In the genomic region with DNA sequence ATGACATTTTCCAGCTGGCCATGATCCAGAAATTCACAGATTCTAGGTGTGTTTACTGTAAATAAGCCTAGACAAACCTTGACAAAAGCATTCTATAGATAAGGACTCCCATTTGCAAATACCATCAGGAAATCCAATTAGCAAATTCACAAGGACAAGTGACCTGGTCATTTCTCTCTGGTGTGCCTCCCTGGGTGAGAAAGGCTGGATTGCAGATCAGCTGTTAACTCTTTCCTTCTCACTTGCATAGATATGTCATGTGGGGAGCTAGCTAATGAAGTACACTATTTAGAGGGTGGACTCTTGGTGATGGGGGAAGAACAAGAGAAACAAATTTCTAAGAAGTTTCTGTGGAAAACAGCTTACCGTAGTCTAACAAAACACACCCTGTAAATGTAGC, we compare ENCODE assay signal across 1 cellular context.
A peak's percentile ranks its signal among the peaks of the same experiment; 100 is the strongest.
TF ChIP-seq lines count a peak whose summit lies in the region.

No MANE protein-coding gene starts in this region.

TF ChIP-seq in HepG2, 621 proteins besides CTCF, POLR2A, EP300 and RAD21:
- TF ChIP-seq, protein P1, sequence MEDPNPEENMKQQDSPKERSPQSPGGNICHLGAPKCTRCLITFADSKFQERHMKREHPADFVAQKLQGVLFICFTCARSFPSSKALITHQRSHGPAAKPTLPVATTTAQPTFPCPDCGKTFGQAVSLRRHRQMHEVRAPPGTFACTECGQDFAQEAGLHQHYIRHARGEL (CRISPR knock-in tag; IDR thresholded peaks at IDR 0.05): no peak
- TF ChIP-seq ZNF652 (CRISPR knock-in tag; IDR thresholded peaks at IDR 0.05; ENCODE audit: borderline replicate concordance, low read depth): peak; percentile 63; the same call in 1 of the 2 replicates
